ENCODE assay signal across 8 cellular contexts in the genomic region with DNA sequence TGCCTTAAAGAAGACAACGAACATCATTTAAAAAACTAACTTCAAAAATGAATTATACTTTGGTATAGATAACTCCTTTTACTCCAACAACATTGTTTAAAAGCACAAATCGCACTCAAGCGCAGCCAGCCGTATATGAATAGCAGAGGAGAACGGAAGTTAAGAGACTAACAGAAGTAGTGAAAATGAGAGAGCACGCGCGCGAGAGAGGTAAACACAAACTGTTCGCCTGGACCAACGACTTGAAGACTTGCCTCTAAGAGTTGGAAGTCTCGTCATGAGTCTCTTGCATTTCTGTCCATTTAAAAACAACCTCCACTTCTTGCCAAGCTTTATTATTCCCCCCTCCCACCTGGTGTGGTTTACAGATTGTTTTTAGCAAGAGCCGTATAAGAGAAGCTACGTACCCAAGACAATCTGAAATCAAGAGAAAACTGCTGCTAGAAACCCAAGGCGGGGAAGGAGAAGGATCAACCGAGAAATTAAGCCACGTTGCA. TPM values are rescaled to one million over a fixed set of nuclear protein-coding genes. Genes with fewer than 3 reads are reported as not detected.
DNase-seq lines count a peak whose midpoint lies in the region; ATAC-seq and TF ChIP-seq lines count a peak whose summit lies in the region.

No MANE protein-coding gene starts in this region.

- no peak for ATAC-seq in GM23338
- no peak for ATAC-seq in right cardiac atrium
- no peak for ATAC-seq in GM21786 (IDR thresholded peaks at IDR 0.05; ENCODE audit: unreplicated experiment)

- no peaks in the 10 kb centered on the region for H3K36me3 ChIP-seq in GM23338 (ENCODE audit: insufficient read depth)

- peaks cover 30% of the 10 kb centered on the region for H4K20me1 ChIP-seq in GM23338 (replicated peaks; ENCODE audit: insufficient read depth)

- WGBS in right cardiac atrium: under 1% methylated on average over 17 of the region's 17 CpGs

- H3K4me3 ChIP-seq in GM23338: peak overlapping the region; percentile 80
- H3K4me3 ChIP-seq in right cardiac atrium (ENCODE audit: low read length): peak overlapping the region; percentile 93

- no peaks in the 10 kb centered on the region for H3K27me3 ChIP-seq in GM23338 (ENCODE audit: insufficient read depth)
- H3K27me3 ChIP-seq in right cardiac atrium (ENCODE audit: control insufficient read depth, insufficient read depth): no peaks in the 10 kb centered on the region

- H3K27me3 Mint-ChIP-seq in GM23338 (ENCODE audit: insufficient read depth, low read depth, poor library complexity): peaks cover 4% of the 10 kb centered on the region
- no peaks in the 10 kb centered on the region for H3K27me3 Mint-ChIP-seq in activated T-helper 2 cell treated with anti-CD3 and anti-CD28 coated beads, Interferon-gamma antibody, Interleukin-2, Interleukin-4, amounts not matched to agents 10 μg/mL and 5 μg/mL and 100 μg/mL, durations not matched to agents 14 hours and 24 hours and 36 hours (ENCODE audit: low read depth)

- no peaks in the 10 kb centered on the region for H3K9me3 Mint-ChIP-seq in GM23338
- no peaks in the 10 kb centered on the region for H3K9me3 Mint-ChIP-seq in activated T-helper 2 cell treated with anti-CD3 and anti-CD28 coated beads, Interferon-gamma antibody, Interleukin-2, Interleukin-4, amounts not matched to agents 10 μg/mL and 5 μg/mL and 100 μg/mL, durations not matched to agents 14 hours and 24 hours and 36 hours

- H3K27ac Mint-ChIP-seq in GM23338: no peak overlapping the region
- no peak overlapping the region for H3K27ac Mint-ChIP-seq in activated T-helper 2 cell treated with anti-CD3 and anti-CD28 coated beads, Interferon-gamma antibody, Interleukin-2, Interleukin-4, amounts not matched to agents 10 μg/mL and 5 μg/mL and 100 μg/mL, durations not matched to agents 14 hours and 24 hours and 36 hours

- intact Hi-C loops in activated T-helper 2 cell treated with anti-CD3 and anti-CD28 coated beads, Interferon-gamma antibody, Interleukin-2, Interleukin-4, amounts not matched to agents 10 μg/mL and 5 μg/mL and 100 μg/mL, durations not matched to agents 14 hours and 24 hours and 36 hours (cut with micrococcal nuclease): loop anchor here (5.0 to 10.0 kb wide), 3 partner anchors 49 to 1769 kb away; a partner anchor contains a TSS
- intact Hi-C loops in right cardiac atrium (cut with DNase I): no loop called here

- no peak for TF ChIP-seq CTCF in GM23338 (conservative IDR thresholded peaks at IDR 0.05; ENCODE audit: low read depth in 2 of 2)

- H3K4me1 Mint-ChIP-seq in GM23338: peaks cover 26% of the 10 kb centered on the region
- peaks cover 34% of the 10 kb centered on the region for H3K4me1 Mint-ChIP-seq in activated T-helper 2 cell treated with anti-CD3 and anti-CD28 coated beads, Interferon-gamma antibody, Interleukin-2, Interleukin-4, amounts not matched to agents 10 μg/mL and 5 μg/mL and 100 μg/mL, durations not matched to agents 14 hours and 24 hours and 36 hours (ENCODE audit: low read depth)

- no peaks in the 10 kb centered on the region for H3K9me2 ChIP-seq in GM23338 (ENCODE audit: insufficient read depth)

- H3K4me2 ChIP-seq in GM23338: peak overlapping the region; percentile 90

- H2AFZ ChIP-seq in GM23338: peak overlapping the region; percentile 19; the same call in 1 of the 2 replicates

- H3K4me3 Mint-ChIP-seq in GM23338: no peak overlapping the region
- no peak overlapping the region for H3K4me3 Mint-ChIP-seq in activated T-helper 2 cell treated with anti-CD3 and anti-CD28 coated beads, Interferon-gamma antibody, Interleukin-2, Interleukin-4, amounts not matched to agents 10 μg/mL and 5 μg/mL and 100 μg/mL, durations not matched to agents 14 hours and 24 hours and 36 hours (ENCODE audit: low read depth)

- H3K9me3 ChIP-seq in right cardiac atrium (ENCODE audit: control insufficient read depth, low read length): no peaks in the 10 kb centered on the region

- H3F3A ChIP-seq in GM23338 (replicated peaks; ENCODE audit: low read depth): no peaks in the 10 kb centered on the region; the same call in 1 of the 2 replicates

- DNase-seq in DMS53 (lab: John Stamatoyannopoulos, UW) (peak; percentile 74), GM23338 (ENCODE audit: low spot score) (peak; percentile 37), NCI-H82 (lab: John Stamatoyannopoulos, UW) (peak; percentile 59), right cardiac atrium (no peak), DMS153 (lab: John Stamatoyannopoulos, UW) (no peak)
- peak; percentile 25 for DNase-seq in activated T-helper 2 cell treated with anti-CD3 and anti-CD28 coated beads, Interferon-gamma antibody, Interleukin-2, Interleukin-4, amounts not matched to agents 10 μg/mL and 5 μg/mL and 100 μg/mL, durations not matched to agents 14 hours and 24 hours and 36 hours (ENCODE audit: low spot score)
- peak; percentile 48 for DNase-seq in stimulated activated CD4-positive, alpha-beta T cell treated with anti-CD3 and anti-CD28 coated beads, Interleukin-15, amount 100 ng/mL, for 24 hours

- H3K4me1 ChIP-seq in GM23338 (ENCODE audit: insufficient read depth) (peaks cover 10% of the 10 kb centered on the region), right cardiac atrium (ENCODE audit: control insufficient read depth, insufficient read depth, low read length) (peaks cover 3% of the 10 kb centered on the region)

- H3K27ac ChIP-seq in GM23338 (ENCODE audit: low read depth) (peak overlapping the region; percentile 63), right cardiac atrium (ENCODE audit: low read length) (peak overlapping the region; percentile 98)

- peaks cover 85% of the 10 kb centered on the region for H3K79me2 ChIP-seq in GM23338 (replicated peaks; ENCODE audit: insufficient read depth)

- peaks cover 21% of the 10 kb centered on the region for H3K36me3 Mint-ChIP-seq in GM23338 (ENCODE audit: low read depth)
- peaks cover 42% of the 10 kb centered on the region for H3K36me3 Mint-ChIP-seq in activated T-helper 2 cell treated with anti-CD3 and anti-CD28 coated beads, Interferon-gamma antibody, Interleukin-2, Interleukin-4, amounts not matched to agents 10 μg/mL and 5 μg/mL and 100 μg/mL, durations not matched to agents 14 hours and 24 hours and 36 hours (ENCODE audit: low read depth)

TF ChIP-seq in GM23338, 12 proteins besides CTCF, POLR2A, EP300 and RAD21 (continues in another document):
- TF ChIP-seq POLR2AphosphoS5 (IDR thresholded peaks at IDR 0.05; ENCODE audit: low read depth) (no peak), ZNF114 (CRISPR knock-in tag; IDR thresholded peaks at IDR 0.05) (no peak)

RNA-seq across cellular contexts. Expression of a gene that starts 0.5 kb away (rescaled TPM):
- total RNA-seq in GM23338 (2014; rRNA removed; shearing (Covaris generic)): 113 and 160 TPM in 2 replicates
- polyA plus RNA-seq in GM23338 (2016; fragmentation: Nextera tagmentation; extraction: Ambion mirVana) (129 and 142 TPM in 2 replicates), right cardiac atrium (95.6 TPM)
- total RNA-seq in activated T-helper 2 cell treated with anti-CD3 and anti-CD28 coated beads, Interferon-gamma antibody, Interleukin-2, Interleukin-4, amounts not matched to agents 10 μg/mL and 5 μg/mL and 100 μg/mL, durations not matched to agents 14 hours and 24 hours and 36 hours: 187 and 192 TPM in 2 replicates
- 100 to 1,000 TPM in 3 of 4 donors, 10 to 100 TPM in 1; 90.8 to 119 (median 108) TPM for total RNA-seq in right cardiac atrium

RNA-seq across cellular contexts. Expression of a gene that starts 1.0 kb away (rescaled TPM):
- 17.1 and 19.5 TPM in 2 replicates for total RNA-seq in GM23338 (2014; rRNA removed; shearing (Covaris generic))
- polyA plus RNA-seq in GM23338 (2016; fragmentation: Nextera tagmentation; extraction: Ambion mirVana): 4.9 and 6.7 TPM in 2 replicates
- total RNA-seq in activated T-helper 2 cell treated with anti-CD3 and anti-CD28 coated beads, Interferon-gamma antibody, Interleukin-2, Interleukin-4, amounts not matched to agents 10 μg/mL and 5 μg/mL and 100 μg/mL, durations not matched to agents 14 hours and 24 hours and 36 hours: 28.0 and 29.7 TPM in 2 replicates
- 10 to 100 TPM; 10.9 to 15.7 (median 13.2) TPM for total RNA-seq in right cardiac atrium
- polyA plus RNA-seq in right cardiac atrium: 6.0 TPM

Comparison
In these comparisons a context has a peak if more than half of its experiments do, and no peak if none do; other contexts are left out.
1. DNase-seq: peak in DMS53 (single experiment), GM23338 (single experiment), NCI-H82 (single experiment), activated T-helper 2 cell treated with anti-CD3 and anti-CD28 coated beads, Interferon-gamma antibody, Interleukin-2, Interleukin-4, amounts not matched to agents 10 μg/mL and 5 μg/mL and 100 μg/mL, durations not matched to agents 14 hours and 24 hours and 36 hours (single experiment) and stimulated activated CD4-positive, alpha-beta T cell treated with anti-CD3 and anti-CD28 coated beads, Interleukin-15, amount 100 ng/mL, for 24 hours (single experiment); none in right cardiac atrium (0 of 3) and DMS153 (single experiment).